Comparison of ENCODE assay signal across 11 cellular contexts in the genomic region with DNA sequence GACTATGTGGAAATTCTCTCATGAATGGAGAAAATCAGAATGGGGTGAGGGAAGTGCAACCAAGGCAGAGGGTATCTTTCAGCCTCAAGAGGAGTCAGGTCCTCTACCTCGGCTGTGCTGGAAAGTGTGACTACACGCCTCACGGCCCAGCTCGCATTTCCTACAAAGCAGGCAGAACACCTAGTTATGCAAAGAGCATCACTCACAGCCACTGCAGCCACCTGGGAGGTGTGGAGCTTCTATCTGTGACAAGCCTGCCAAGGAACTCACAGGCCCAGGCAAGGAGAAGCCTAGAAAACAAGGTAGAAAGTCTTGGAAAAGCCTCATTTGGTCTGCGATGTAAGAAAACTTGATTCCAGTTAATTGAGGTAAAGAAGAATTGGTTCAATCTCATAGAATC.
DNase-seq lines count a peak whose midpoint lies in the region; ATAC-seq and TF ChIP-seq lines count a peak whose summit lies in the region.
"Had no signal": no experiment of that assay in that cellular context is flagged by ENCODE, and none has a peak within 500 bp of the region (broad histone marks: within the 10 kb centered on the region; RNA-seq: fewer than 3 reads in every experiment).

No MANE protein-coding gene starts in this region.

- TF ChIP-seq CTCF in MM.1S (IDR thresholded peaks at IDR 0.05; ENCODE audit: low read length) (no peak), epithelial cell of esophagus (IDR thresholded peaks at IDR 0.05; ENCODE audit: insufficient read depth, low read depth, low read length, missing control alignments) (no peak), progenitor cell of endocrine pancreas (IDR thresholded peaks at IDR 0.05; ENCODE audit: unreplicated experiment) (no peak)

- H3F3A ChIP-seq in MM.1S (ENCODE audit: insufficient read depth, low read length) = no peaks in the 10 kb centered on the region

- no peaks in the 10 kb centered on the region for H4K20me1 ChIP-seq in MM.1S (ENCODE audit: insufficient read depth, low read length)

- H3K4me1 ChIP-seq in MM.1S (ENCODE audit: low read length) = peaks cover 10% of the 10 kb centered on the region; the same call in 1 of the 2 replicates

- peaks cover 36% of the 10 kb centered on the region for H3K4me1 Mint-ChIP-seq in T-helper 2 cell treated with Interferon-gamma antibody and Interleukin-4, amounts not matched to agents 5 μg/mL and 100 μg/mL, for 36 hours (ENCODE audit: low read depth)
- peaks cover 19% of the 10 kb centered on the region for H3K4me1 Mint-ChIP-seq in progenitor cell of endocrine pancreas (ENCODE audit: low read depth)

- H3K27ac Mint-ChIP-seq in T-helper 2 cell treated with Interferon-gamma antibody and Interleukin-4, amounts not matched to agents 5 μg/mL and 100 μg/mL, for 36 hours = peak overlapping the region; percentile 90
- H3K27ac Mint-ChIP-seq in progenitor cell of endocrine pancreas = peak overlapping the region; percentile 96

- no peak overlapping the region for H3K4me3 ChIP-seq in MM.1S (ENCODE audit: low read length)
- no peak overlapping the region for H3K4me3 ChIP-seq in epithelial cell of esophagus (ENCODE audit: low read length)

- H3K4me3 Mint-ChIP-seq in T-helper 2 cell treated with Interferon-gamma antibody and Interleukin-4, amounts not matched to agents 5 μg/mL and 100 μg/mL, for 36 hours = no peak overlapping the region
- H3K4me3 Mint-ChIP-seq in progenitor cell of endocrine pancreas (ENCODE audit: low read depth) = peak overlapping the region; percentile 63

- H3K27me3 ChIP-seq in MM.1S (replicated peaks; ENCODE audit: insufficient read depth, low read length) = no peaks in the 10 kb centered on the region
- H3K27me3 ChIP-seq: upper lobe of left lung had no signal

- no peak overlapping the region for H3K9ac ChIP-seq in MM.1S (ENCODE audit: low read length)

- H3K9me3 Mint-ChIP-seq in T-helper 2 cell treated with Interferon-gamma antibody and Interleukin-4, amounts not matched to agents 5 μg/mL and 100 μg/mL, for 36 hours = no peaks in the 10 kb centered on the region
- H3K9me3 Mint-ChIP-seq in progenitor cell of endocrine pancreas (ENCODE audit: low read depth) = peaks cover 3% of the 10 kb centered on the region

- peaks cover 3% of the 10 kb centered on the region for H3K36me3 Mint-ChIP-seq in T-helper 2 cell treated with Interferon-gamma antibody and Interleukin-4, amounts not matched to agents 5 μg/mL and 100 μg/mL, for 36 hours (ENCODE audit: low read depth)
- H3K36me3 Mint-ChIP-seq in progenitor cell of endocrine pancreas (ENCODE audit: insufficient read depth) = no peaks in the 10 kb centered on the region

- H3K36me3 ChIP-seq in MM.1S (replicated peaks; ENCODE audit: insufficient read depth, low read length) = no peaks in the 10 kb centered on the region
- H3K36me3 ChIP-seq: upper lobe of left lung had no signal

- DNase-seq in T-helper 2 cell treated with Interferon-gamma antibody and Interleukin-4, amounts not matched to agents 5 μg/mL and 100 μg/mL, for 36 hours (ENCODE audit: low spot score) = no peak
- DNase-seq in T-helper 2 cell (no peak), MM.1S (no peak), epithelial cell of esophagus (ENCODE audit: low read depth) (peak; percentile 65), progenitor cell of endocrine pancreas (ENCODE audit: low spot score, unreplicated experiment) (no peak)
- DNase-seq: GDM1, T1000 had no signal

- no peak overlapping the region for H3K27ac ChIP-seq in MM.1S (ENCODE audit: low read length)

- H3K9me2 ChIP-seq in MM.1S (replicated peaks; ENCODE audit: insufficient read depth, low read length) = no peaks in the 10 kb centered on the region

- no peaks in the 10 kb centered on the region for H3K9me3 ChIP-seq in MM.1S (replicated peaks; ENCODE audit: insufficient read depth, low read length)
- H3K9me3 ChIP-seq: upper lobe of left lung had no signal

- no peak overlapping the region; the same call in 1 of the 2 replicates for H3K4me2 ChIP-seq in MM.1S (ENCODE audit: low read depth, low read length)

- H3K79me2 ChIP-seq in MM.1S (ENCODE audit: low read length) = no peaks in the 10 kb centered on the region

- peak overlapping the region; percentile 77; the same call in 1 of the 2 replicates for H2AFZ ChIP-seq in MM.1S (ENCODE audit: low read length)

- no peaks in the 10 kb centered on the region for H3K27me3 Mint-ChIP-seq in T-helper 2 cell treated with Interferon-gamma antibody and Interleukin-4, amounts not matched to agents 5 μg/mL and 100 μg/mL, for 36 hours (ENCODE audit: low read depth)
- peaks cover 3% of the 10 kb centered on the region for H3K27me3 Mint-ChIP-seq in progenitor cell of endocrine pancreas

- ATAC-seq in HG02759 (IDR thresholded peaks at IDR 0.05; ENCODE audit: unreplicated experiment) (no peak), HG02763 (IDR thresholded peaks at IDR 0.05; ENCODE audit: unreplicated experiment) (no peak), GM19467 (IDR thresholded peaks at IDR 0.05; ENCODE audit: unreplicated experiment) (no peak)
